ENCODE assay signal across 2 cellular contexts in genomic region chr1:43300661-43301094, GRCh38.
TF ChIP-seq lines count a peak whose summit lies in the region.

TIE1 (plus strand) TSS chr1:43300982; CDS start chr1:43301072, 90 bp downstream.

TF ChIP-seq in liver, 16 proteins besides CTCF, POLR2A, EP300 and RAD21 (continued from another document):
- TF ChIP-seq, protein P1, sequence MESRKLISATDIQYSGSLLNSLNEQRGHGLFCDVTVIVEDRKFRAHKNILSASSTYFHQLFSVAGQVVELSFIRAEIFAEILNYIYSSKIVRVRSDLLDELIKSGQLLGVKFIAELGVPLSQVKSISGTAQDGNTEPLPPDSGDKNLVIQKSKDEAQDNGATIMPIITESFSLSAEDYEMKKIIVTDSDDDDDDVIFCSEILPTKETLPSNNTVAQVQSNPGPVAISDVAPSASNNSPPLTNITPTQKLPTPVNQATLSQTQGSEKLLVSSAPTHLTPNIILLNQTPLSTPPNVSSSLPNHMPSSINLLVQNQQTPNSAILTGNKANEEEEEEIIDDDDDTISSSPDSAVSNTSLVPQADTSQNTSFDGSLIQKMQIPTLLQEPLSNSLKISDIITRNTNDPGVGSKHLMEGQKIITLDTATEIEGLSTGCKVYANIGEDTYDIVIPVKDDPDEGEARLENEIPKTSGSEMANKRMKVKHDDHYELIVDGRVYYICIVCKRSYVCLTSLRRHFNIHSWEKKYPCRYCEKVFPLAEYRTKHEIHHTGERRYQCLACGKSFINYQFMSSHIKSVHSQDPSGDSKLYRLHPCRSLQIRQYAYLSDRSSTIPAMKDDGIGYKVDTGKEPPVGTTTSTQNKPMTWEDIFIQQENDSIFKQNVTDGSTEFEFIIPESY (IDR thresholded peaks at IDR 0.05): no peak
- TF ChIP-seq FOXA2 (IDR thresholded peaks at IDR 0.05) (no peak), REST (IDR thresholded peaks at IDR 0.05) (no peak), RXRA (IDR thresholded peaks at IDR 0.05) (no peak), YY1 (IDR thresholded peaks at IDR 0.05) (no peak), SP1 (IDR thresholded peaks at IDR 0.05) (no peak), EGR1 (IDR thresholded peaks at IDR 0.05; ENCODE audit: low read depth in 2 of 2) (no peak)
- TF ChIP-seq, protein P2, sequence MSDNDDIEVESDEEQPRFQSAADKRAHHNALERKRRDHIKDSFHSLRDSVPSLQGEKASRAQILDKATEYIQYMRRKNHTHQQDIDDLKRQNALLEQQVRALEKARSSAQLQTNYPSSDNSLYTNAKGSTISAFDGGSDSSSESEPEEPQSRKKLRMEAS (IDR thresholded peaks at IDR 0.05): no peak
- TF ChIP-seq, protein P3, sequence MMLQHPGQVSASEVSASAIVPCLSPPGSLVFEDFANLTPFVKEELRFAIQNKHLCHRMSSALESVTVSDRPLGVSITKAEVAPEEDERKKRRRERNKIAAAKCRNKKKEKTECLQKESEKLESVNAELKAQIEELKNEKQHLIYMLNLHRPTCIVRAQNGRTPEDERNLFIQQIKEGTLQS (IDR thresholded peaks at IDR 0.05): no peak

TF ChIP-seq in HepG2, 621 proteins besides CTCF, POLR2A, EP300 and RAD21:
- TF ChIP-seq, protein P4, sequence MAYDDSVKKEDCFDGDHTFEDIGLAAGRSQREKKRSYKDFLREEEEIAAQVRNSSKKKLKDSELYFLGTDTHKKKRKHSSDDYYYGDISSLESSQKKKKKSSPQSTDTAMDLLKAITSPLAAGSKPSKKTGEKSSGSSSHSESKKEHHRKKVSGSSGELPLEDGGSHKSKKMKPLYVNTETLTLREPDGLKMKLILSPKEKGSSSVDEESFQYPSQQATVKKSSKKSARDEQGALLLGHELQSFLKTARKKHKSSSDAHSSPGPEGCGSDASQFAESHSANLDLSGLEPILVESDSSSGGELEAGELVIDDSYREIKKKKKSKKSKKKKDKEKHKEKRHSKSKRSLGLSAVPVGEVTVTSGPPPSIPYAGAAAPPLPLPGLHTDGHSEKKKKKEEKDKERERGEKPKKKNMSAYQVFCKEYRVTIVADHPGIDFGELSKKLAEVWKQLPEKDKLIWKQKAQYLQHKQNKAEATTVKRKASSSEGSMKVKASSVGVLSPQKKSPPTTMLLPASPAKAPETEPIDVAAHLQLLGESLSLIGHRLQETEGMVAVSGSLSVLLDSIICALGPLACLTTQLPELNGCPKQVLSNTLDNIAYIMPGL (CRISPR knock-in tag; IDR thresholded peaks at IDR 0.05; ENCODE audit: borderline replicate concordance in 1 of 2, low read depth in 1 of 2): no peak
- no peak for TF ChIP-seq ZNF3 (CRISPR knock-in tag; IDR thresholded peaks at IDR 0.05)
- no peak for TF ChIP-seq TRIM22 (IDR thresholded peaks at IDR 0.05)
- TF ChIP-seq ZNF333 (CRISPR knock-in tag; IDR thresholded peaks at IDR 0.05; ENCODE audit: borderline replicate concordance): no peak
- no peak for TF ChIP-seq ZNF580 (CRISPR knock-in tag; IDR thresholded peaks at IDR 0.05; ENCODE audit: borderline replicate concordance, low read depth)
- TF ChIP-seq HIC2 (CRISPR knock-in tag; IDR thresholded peaks at IDR 0.05; ENCODE audit: low read depth): no peak
- TF ChIP-seq ZNF407 (CRISPR knock-in tag; IDR thresholded peaks at IDR 0.05; ENCODE audit: not compliant biosample characterization): no peak
- TF ChIP-seq ZSCAN9 (CRISPR knock-in tag; IDR thresholded peaks at IDR 0.05; ENCODE audit: borderline replicate concordance): no peak
- TF ChIP-seq, protein P5, sequence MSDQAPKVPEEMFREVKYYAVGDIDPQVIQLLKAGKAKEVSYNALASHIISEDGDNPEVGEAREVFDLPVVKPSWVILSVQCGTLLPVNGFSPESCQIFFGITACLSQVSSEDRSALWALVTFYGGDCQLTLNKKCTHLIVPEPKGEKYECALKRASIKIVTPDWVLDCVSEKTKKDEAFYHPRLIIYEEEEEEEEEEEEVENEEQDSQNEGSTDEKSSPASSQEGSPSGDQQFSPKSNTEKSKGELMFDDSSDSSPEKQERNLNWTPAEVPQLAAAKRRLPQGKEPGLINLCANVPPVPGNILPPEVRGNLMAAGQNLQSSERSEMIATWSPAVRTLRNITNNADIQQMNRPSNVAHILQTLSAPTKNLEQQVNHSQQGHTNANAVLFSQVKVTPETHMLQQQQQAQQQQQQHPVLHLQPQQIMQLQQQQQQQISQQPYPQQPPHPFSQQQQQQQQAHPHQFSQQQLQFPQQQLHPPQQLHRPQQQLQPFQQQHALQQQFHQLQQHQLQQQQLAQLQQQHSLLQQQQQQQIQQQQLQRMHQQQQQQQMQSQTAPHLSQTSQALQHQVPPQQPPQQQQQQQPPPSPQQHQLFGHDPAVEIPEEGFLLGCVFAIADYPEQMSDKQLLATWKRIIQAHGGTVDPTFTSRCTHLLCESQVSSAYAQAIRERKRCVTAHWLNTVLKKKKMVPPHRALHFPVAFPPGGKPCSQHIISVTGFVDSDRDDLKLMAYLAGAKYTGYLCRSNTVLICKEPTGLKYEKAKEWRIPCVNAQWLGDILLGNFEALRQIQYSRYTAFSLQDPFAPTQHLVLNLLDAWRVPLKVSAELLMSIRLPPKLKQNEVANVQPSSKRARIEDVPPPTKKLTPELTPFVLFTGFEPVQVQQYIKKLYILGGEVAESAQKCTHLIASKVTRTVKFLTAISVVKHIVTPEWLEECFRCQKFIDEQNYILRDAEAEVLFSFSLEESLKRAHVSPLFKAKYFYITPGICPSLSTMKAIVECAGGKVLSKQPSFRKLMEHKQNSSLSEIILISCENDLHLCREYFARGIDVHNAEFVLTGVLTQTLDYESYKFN (CRISPR knock-in tag; conservative IDR thresholded peaks at IDR 0.05): no peak
- TF ChIP-seq, protein P6, sequence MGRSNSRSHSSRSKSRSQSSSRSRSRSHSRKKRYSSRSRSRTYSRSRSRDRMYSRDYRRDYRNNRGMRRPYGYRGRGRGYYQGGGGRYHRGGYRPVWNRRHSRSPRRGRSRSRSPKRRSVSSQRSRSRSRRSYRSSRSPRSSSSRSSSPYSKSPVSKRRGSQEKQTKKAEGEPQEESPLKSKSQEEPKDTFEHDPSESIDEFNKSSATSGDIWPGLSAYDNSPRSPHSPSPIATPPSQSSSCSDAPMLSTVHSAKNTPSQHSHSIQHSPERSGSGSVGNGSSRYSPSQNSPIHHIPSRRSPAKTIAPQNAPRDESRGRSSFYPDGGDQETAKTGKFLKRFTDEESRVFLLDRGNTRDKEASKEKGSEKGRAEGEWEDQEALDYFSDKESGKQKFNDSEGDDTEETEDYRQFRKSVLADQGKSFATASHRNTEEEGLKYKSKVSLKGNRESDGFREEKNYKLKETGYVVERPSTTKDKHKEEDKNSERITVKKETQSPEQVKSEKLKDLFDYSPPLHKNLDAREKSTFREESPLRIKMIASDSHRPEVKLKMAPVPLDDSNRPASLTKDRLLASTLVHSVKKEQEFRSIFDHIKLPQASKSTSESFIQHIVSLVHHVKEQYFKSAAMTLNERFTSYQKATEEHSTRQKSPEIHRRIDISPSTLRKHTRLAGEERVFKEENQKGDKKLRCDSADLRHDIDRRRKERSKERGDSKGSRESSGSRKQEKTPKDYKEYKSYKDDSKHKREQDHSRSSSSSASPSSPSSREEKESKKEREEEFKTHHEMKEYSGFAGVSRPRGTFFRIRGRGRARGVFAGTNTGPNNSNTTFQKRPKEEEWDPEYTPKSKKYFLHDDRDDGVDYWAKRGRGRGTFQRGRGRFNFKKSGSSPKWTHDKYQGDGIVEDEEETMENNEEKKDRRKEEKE (IDR thresholded peaks at IDR 0.05): no peak
- TF ChIP-seq HMG20A (CRISPR knock-in tag; IDR thresholded peaks at IDR 0.05; ENCODE audit: borderline replicate concordance): no peak
- no peak for TF ChIP-seq ZNF782 (CRISPR knock-in tag; IDR thresholded peaks at IDR 0.05; ENCODE audit: borderline replicate concordance)
- no peak for TF ChIP-seq PAX8 (CRISPR knock-in tag; IDR thresholded peaks at IDR 0.05; ENCODE audit: borderline replicate concordance)
- TF ChIP-seq KDM3A (CRISPR knock-in tag; IDR thresholded peaks at IDR 0.05; ENCODE audit: low read depth): no peak
- TF ChIP-seq PBX2 (CRISPR knock-in tag; IDR thresholded peaks at IDR 0.05): no peak
- TF ChIP-seq NFYC (CRISPR knock-in tag; IDR thresholded peaks at IDR 0.05): no peak
- TF ChIP-seq ZFP82 (CRISPR knock-in tag; IDR thresholded peaks at IDR 0.05; ENCODE audit: borderline replicate concordance): no peak
- no peak for TF ChIP-seq ZNF766 (CRISPR knock-in tag; IDR thresholded peaks at IDR 0.05; ENCODE audit: borderline replicate concordance)
